In genomic region chr10:98267894-98268693, GRCh38 we compare ENCODE assay signal across 8 cellular contexts. TPM values are rescaled to one million over a fixed set of nuclear protein-coding genes. Genes with fewer than 3 reads are reported as not detected.
A peak's percentile ranks its signal among the peaks of the same experiment; 100 is the strongest.
DNase-seq lines count a peak whose midpoint lies in the region; ATAC-seq, FAIRE-seq and TF ChIP-seq lines count a peak whose summit lies in the region.

Gene LOXL4, minus strand, starts transcription at chr10:98268194. Its CDS starts 5,175 bp downstream, at chr10:98263019.

- H3K4me3 Mint-ChIP-seq in nephron progenitor cell: peak within 1 kb of the TSS; percentile 78

- H3K27me3 Mint-ChIP-seq in nephron progenitor cell (ENCODE audit: low read depth, poor library complexity): peaks cover 14% of the 10 kb centered on the region

- no peak for ATAC-seq in GM21619 (IDR thresholded peaks at IDR 0.05; ENCODE audit: unreplicated experiment)

- no peaks in the 10 kb centered on the region for H3K9me3 Mint-ChIP-seq in nephron progenitor cell

- peak within 1 kb of the TSS; percentile 75 for H3K4me3 ChIP-seq in ACC112 (ENCODE audit: low read depth, low read length)
- peak within 1 kb of the TSS; percentile 52 for H3K4me3 ChIP-seq in fibroblast of mammary gland (ENCODE audit: control insufficient read depth, low read depth, low read length)

- H3K4me1 ChIP-seq in ACC112 (ENCODE audit: control insufficient read depth, insufficient read depth, low read length, unreplicated experiment): peaks cover 18% of the 10 kb centered on the region

- H3K27me3 ChIP-seq in ACC112 (ENCODE audit: insufficient read depth, low read length): no peaks in the 10 kb centered on the region

- TF ChIP-seq CTCF in fibroblast of mammary gland (conservative IDR thresholded peaks at IDR 0.05; ENCODE audit: control insufficient read depth, insufficient read depth, low read depth, low read length) (no peak), nephron progenitor cell (IDR thresholded peaks at IDR 0.05) (no peak)

- H3K4me1 Mint-ChIP-seq in nephron progenitor cell: peaks cover 56% of the 10 kb centered on the region

- no peak within 1 kb of the TSS for H3K27ac Mint-ChIP-seq in nephron progenitor cell

- H3K79me2 ChIP-seq in ACC112 (ENCODE audit: control insufficient read depth, insufficient read depth, low read length, unreplicated experiment): no peaks in the 10 kb centered on the region

- no peaks in the 10 kb centered on the region for H3K36me3 Mint-ChIP-seq in nephron progenitor cell (ENCODE audit: low read depth)

- no peak for FAIRE-seq in GM12892 (lab: Jason Lieb, UNC)

- DNase-seq in GM12892 (ENCODE audit: insufficient read length): peak; percentile 52
- DNase-seq in SW480 (ENCODE audit: low spot score): peak; percentile 21
- peak; percentile 39 for DNase-seq in fibroblast of mammary gland (ENCODE audit: low read depth)
- DNase-seq in nephron progenitor cell: peak; percentile 53
- no peak for DNase-seq in pons (ENCODE audit: low spot score)
- no peak for DNase-seq in NCI-H187 (lab: John Stamatoyannopoulos, UW)

- H3K27ac ChIP-seq in ACC112 (ENCODE audit: low read depth, low read length): no peak within 1 kb of the TSS

- H3K36me3 ChIP-seq in ACC112 (ENCODE audit: insufficient read depth, low read length): no peaks in the 10 kb centered on the region

- no peak for TF ChIP-seq POLR2A in GM12892 (IDR thresholded peaks at IDR 0.05; ENCODE audit: low read depth, low read length)

- H2AFZ ChIP-seq in ACC112 (ENCODE audit: low read length, unreplicated experiment): no peak within 1 kb of the TSS

RNA-seq across cellular contexts. Expression of gene LOXL4, which starts in this region (rescaled TPM):
- 0.36 TPM for polyA plus RNA-seq in GM12892 (2012; ENCODE audit: missing spikeins)

Comparison
In these comparisons a context has a peak if more than half of its experiments do, and no peak if none do; other contexts are left out.
1. DNase-seq: peak in GM12892 (single experiment), SW480 (single experiment), fibroblast of mammary gland (single experiment) and nephron progenitor cell (single experiment); none in pons (single experiment) and NCI-H187 (0 of 2).